11 cellular contexts compared by ENCODE assay signal in the genomic region with DNA sequence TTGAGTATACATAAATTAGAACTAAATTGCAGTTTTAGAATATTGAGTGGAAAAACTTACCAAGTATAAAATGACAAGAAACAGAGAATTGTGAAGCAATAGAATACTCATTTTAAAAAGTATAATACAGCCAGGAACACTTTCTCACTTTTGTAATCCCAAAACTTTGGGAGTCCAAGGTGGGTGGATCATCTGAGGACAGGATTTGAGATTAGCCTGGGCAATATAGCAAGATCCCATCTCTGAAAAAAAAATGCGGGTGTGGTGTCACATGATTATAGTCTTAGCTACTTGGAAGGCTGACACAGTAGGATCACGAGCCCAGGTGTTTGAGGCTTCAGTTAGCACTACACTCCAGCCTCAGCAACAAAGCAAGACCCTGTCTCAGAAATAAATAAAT.
"Had no signal": no experiment of that assay in that cellular context is flagged by ENCODE, and none has a peak within 500 bp of the region (broad histone marks: within the 10 kb centered on the region; RNA-seq: fewer than 3 reads in every experiment).

No MANE protein-coding gene starts in this region.

- ATAC-seq: GM23338, HCT116 had no signal

- H3K36me3 ChIP-seq: HAP-1 had no signal

- H3K9me3 ChIP-seq: HAP-1 had no signal

- H3K4me3 Mint-ChIP-seq: GM23338, H9, HFFc6 had no signal

- H3K27ac Mint-ChIP-seq: GM23338, H9, HFFc6 had no signal

- H3K4me2 ChIP-seq: GM23338 had no signal

- H3K9ac ChIP-seq: GM23248 had no signal

- FAIRE-seq: H1, H54 had no signal

- DNase-seq: GM23248, GOT3, H7, H9, HCEC 1CT, HFFc6 had no signal

- H3K9me3 Mint-ChIP-seq: GM23338, H9 had no signal

- H3K27ac ChIP-seq: GM23248 had no signal

- H3K4me1 Mint-ChIP-seq: GM23338, H9 had no signal

- H2AFZ ChIP-seq: GM23248, GM23338 had no signal

- H3K4me1 ChIP-seq: HAP-1 had no signal

- H3K4me3 ChIP-seq: GM23248, GM23338, HAP-1 had no signal
